Comparison of ENCODE assay signal across 22 cellular contexts in the genomic region with DNA sequence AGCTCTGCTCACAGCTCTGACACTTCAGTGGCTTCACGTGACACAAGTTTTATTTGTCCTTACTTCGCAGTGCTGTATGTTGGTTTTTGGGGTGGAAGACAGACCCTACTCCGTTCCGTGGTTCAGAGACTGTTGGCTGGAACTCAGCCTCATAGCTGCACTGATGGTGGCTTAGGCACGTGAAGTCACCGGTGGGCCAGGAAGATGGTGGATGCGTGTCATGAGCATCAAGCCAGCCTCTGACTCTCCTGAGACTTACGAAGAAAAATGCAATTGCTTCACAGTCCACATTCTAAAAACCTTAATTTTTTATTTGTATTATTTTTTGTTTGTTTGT.
DNase-seq lines count a peak whose midpoint lies in the region; ATAC-seq and TF ChIP-seq lines count a peak whose summit lies in the region.
"Had no signal": no experiment of that assay in that cellular context is flagged by ENCODE, and none has a peak within 500 bp of the region (broad histone marks: within the 10 kb centered on the region; RNA-seq: fewer than 3 reads in every experiment).

No MANE protein-coding gene starts in this region.

- intact Hi-C loops in HCT116 (cut with micrococcal nuclease): no loop called here

- H3K79me2 ChIP-seq in HCT116 (ENCODE audit: insufficient read depth, low read length) (no peaks in the 10 kb centered on the region), neural progenitor cell (ENCODE audit: low read depth) (no peaks in the 10 kb centered on the region)

- no peak overlapping the region for H3K27ac ChIP-seq in HCT116 (ENCODE audit: low read depth, low read length)
- H3K27ac ChIP-seq in coronary artery: no peak overlapping the region
- H3K27ac ChIP-seq in neural progenitor cell: no peak overlapping the region
- H3K27ac ChIP-seq: A549, RWPE1 had no signal

- no peaks in the 10 kb centered on the region for H3F3A ChIP-seq in neural progenitor cell (ENCODE audit: low read depth)

- TF ChIP-seq POLR2A in HCT116 (IDR thresholded peaks at IDR 0.05; ENCODE audit: borderline replicate concordance, extremely low read depth, insufficient read depth, insufficient read length): no peak

- H2AFZ ChIP-seq in HCT116 (ENCODE audit: low read depth, low read length, poor library complexity, severe bottlenecking) (no peak overlapping the region), neural progenitor cell (replicated peaks) (no peak overlapping the region)

- H3K4me2 ChIP-seq in HCT116 (ENCODE audit: low read length) (peak overlapping the region; percentile 33; the same call in 1 of the 2 replicates), neural progenitor cell (no peak overlapping the region)
- H3K4me2 ChIP-seq: A549 had no signal

- H3K4me3 ChIP-seq in HCT116 (replicated peaks in 1 of 2; ENCODE audit: low read depth in 1 of 2, low read length in 2 of 2) (no peak overlapping the region), coronary artery (no peak overlapping the region), neural progenitor cell (no peak overlapping the region)
- H3K4me3 ChIP-seq: A549 had no signal

- H3K9me3 ChIP-seq in HCT116 (ENCODE audit: control insufficient read depth in 1 of 2, insufficient read depth in 1 of 2, low read depth in 1 of 2, low read length in 2 of 2) (no peaks in the 10 kb centered on the region), neural progenitor cell (ENCODE audit: low read depth) (no peaks in the 10 kb centered on the region)
- H3K9me3 ChIP-seq: A549 had no signal

- H3K36me3 Mint-ChIP-seq in neural progenitor cell (no peaks in the 10 kb centered on the region), type B pancreatic cell (no peaks in the 10 kb centered on the region)
- H3K36me3 Mint-ChIP-seq: CD8-positive, alpha-beta T cell had no signal

- H3K9me2 ChIP-seq in HCT116 (ENCODE audit: insufficient read depth): no peaks in the 10 kb centered on the region

- no peak overlapping the region for H3K9ac ChIP-seq in HCT116 (ENCODE audit: low read length)
- no peak overlapping the region for H3K9ac ChIP-seq in neural progenitor cell

- H3K9me3 Mint-ChIP-seq in neural progenitor cell (peaks cover 2% of the 10 kb centered on the region), type B pancreatic cell (no peaks in the 10 kb centered on the region)

- peak overlapping the region; percentile 31 for H3K4me3 Mint-ChIP-seq in neural progenitor cell
- no peak overlapping the region for H3K4me3 Mint-ChIP-seq in type B pancreatic cell
- H3K4me3 Mint-ChIP-seq: CD8-positive, alpha-beta T cell had no signal

- H3K4me1 ChIP-seq in HCT116 (ENCODE audit: control insufficient read depth in 1 of 2, insufficient read depth in 2 of 2, low read length in 2 of 2) (peaks cover 0 to 15% of the 10 kb centered on the region in 2 experiments; a peak in 2 of 4 replicates), neural progenitor cell (peaks cover 5% of the 10 kb centered on the region)
- H3K4me1 ChIP-seq: A549 had no signal

- peak overlapping the region; percentile 30 for H3K27ac Mint-ChIP-seq in neural progenitor cell
- no peak overlapping the region for H3K27ac Mint-ChIP-seq in type B pancreatic cell
- H3K27ac Mint-ChIP-seq: CD8-positive, alpha-beta T cell had no signal

- POLR2A ChIA-PET in HCT116 (lab: Charles Lee): no interaction called here

- H3K27me3 Mint-ChIP-seq in neural progenitor cell (ENCODE audit: insufficient read depth, low read depth) (peaks cover 2% of the 10 kb centered on the region), type B pancreatic cell (peaks cover 25% of the 10 kb centered on the region)

- no peaks in the 10 kb centered on the region; the same call in 1 of the 2 replicates for H3K27me3 ChIP-seq in HCT116 (ENCODE audit: insufficient read depth, low read length)
- no peaks in the 10 kb centered on the region for H3K27me3 ChIP-seq in neural progenitor cell

- TF ChIP-seq CTCF in HCT116 (IDR thresholded peaks at IDR 0.05 in 2 of 3, conservative IDR thresholded peaks at IDR 0.05 in 1 of 3; ENCODE audit: borderline replicate concordance in 1 of 3, insufficient read depth in 1 of 3, low read depth in 2 of 3, low read length in 2 of 3): no peak
- no peak for TF ChIP-seq CTCF in coronary artery (IDR thresholded peaks at IDR 0.05)
- no peak for TF ChIP-seq CTCF in neural progenitor cell (IDR thresholded peaks at IDR 0.05)
- TF ChIP-seq CTCF in type B pancreatic cell (conservative IDR thresholded peaks at IDR 0.05): no peak

- BruUV-seq in HCT116 (replicated peaks; lab: Mats Ljungman, UMichigan): no TSS peak

- ATAC-seq in HCT116: no peak
- no peak for ATAC-seq in GM21390 (IDR thresholded peaks at IDR 0.05; ENCODE audit: unreplicated experiment)
- no peak for ATAC-seq in GM21423 (IDR thresholded peaks at IDR 0.05; ENCODE audit: unreplicated experiment)
- ATAC-seq: A549; CD8-positive, alpha-beta T cell had no signal

- H3K4me1 Mint-ChIP-seq in neural progenitor cell (peaks cover 12% of the 10 kb centered on the region), type B pancreatic cell (ENCODE audit: unreplicated experiment) (peaks cover 4% of the 10 kb centered on the region)

- H4K20me1 ChIP-seq in HCT116 (ENCODE audit: insufficient read depth): no peaks in the 10 kb centered on the region
- H4K20me1 ChIP-seq in neural progenitor cell (ENCODE audit: low read depth): no peaks in the 10 kb centered on the region

- H3K36me3 ChIP-seq in HCT116 (ENCODE audit: control insufficient read depth in 1 of 2, insufficient read depth in 2 of 2, low read length in 2 of 2) (no peaks in the 10 kb centered on the region), neural progenitor cell (no peaks in the 10 kb centered on the region)

- TF ChIP-seq RAD21 in HCT116 (IDR thresholded peaks at IDR 0.05; ENCODE audit: low read depth): no peak

- CTCF ChIA-PET in HCT116 (lab: Charles Lee): interaction anchor here (0.6 kb wide), 1 partner anchor 104 kb away, joined by 3 read pairs; no protein-coding TSS in a partner anchor

- RAD21 ChIA-PET in HCT116 (lab: Charles Lee; ENCODE audit: low non-redundant PET in 1 of 2, low total read pairs in 2 of 2, uncharacterized antibody in 2 of 2, unreplicated experiment in 2 of 2): no interaction called here

- no peak for DNase-seq in HCT116 (ENCODE audit: low read depth, low spot score)
- DNase-seq in coronary artery (ENCODE audit: low spot score): peak; percentile 31
- DNase-seq in neural progenitor cell (ENCODE audit: low spot score): no peak
- DNase-seq in type B pancreatic cell (ENCODE audit: extremely low spot score, unreplicated experiment): peak; percentile 25
- no peak for DNase-seq in HK-2 (ENCODE audit: unreplicated experiment)
- DNase-seq: C1 segment of cervical spinal cord, DMS 273 treated with DMSO at 0.1 percent for 48 hours, DMS79 treated with DMSO at 0.1 percent for 48 hours, GF-D8, KG1, MM.1S, NCI-H1048, NCI-H1694, NCI-H2029 treated with DMSO at 0.1 percent for 48 hours, NCI-H2227 treated with DMSO at 0.1 percent for 48 hours, NCI-H510A, SHP77 treated with DMSO at 0.1 percent for 48 hours had no signal

TF ChIP-seq in HCT116, 20 proteins besides CTCF, POLR2A, EP300 and RAD21:
- TF ChIP-seq CBX3 (IDR thresholded peaks at IDR 0.05; ENCODE audit: low read depth) (no peak), SIN3A (IDR thresholded peaks at IDR 0.05; ENCODE audit: low read depth) (no peak)

Comparison
In these comparisons a context has a peak if more than half of its experiments do, and no peak if none do; other contexts are left out.
1. DNase-seq: peak in coronary artery (single experiment) and type B pancreatic cell (single experiment); none in HCT116 (single experiment), neural progenitor cell (single experiment) and HK-2 (single experiment).